In the genomic region with DNA sequence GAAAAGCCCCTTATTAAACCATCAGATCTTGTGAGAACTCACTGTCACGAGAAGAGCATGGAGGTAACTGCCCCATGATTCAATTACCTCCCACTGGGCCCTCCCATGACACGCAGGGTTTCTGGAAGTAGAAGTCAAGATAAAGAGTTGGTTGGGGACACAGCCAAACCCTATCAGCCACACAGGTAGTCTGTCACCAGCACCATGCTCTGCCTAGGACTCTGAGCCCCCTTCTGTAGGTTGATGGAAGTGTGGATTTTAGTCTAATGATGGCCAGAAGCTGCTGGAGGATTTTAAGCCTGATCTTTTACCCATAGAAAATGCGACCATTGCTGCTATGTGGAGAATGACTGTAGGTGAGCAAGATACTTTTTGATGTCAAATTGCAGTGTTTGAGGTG, we compare ENCODE assay signal across 12 cellular contexts.
DNase-seq lines count a peak whose midpoint lies in the region; ATAC-seq and TF ChIP-seq lines count a peak whose summit lies in the region.
"Had no signal": no experiment of that assay in that cellular context is flagged by ENCODE, and none has a peak within 500 bp of the region (broad histone marks: within the 10 kb centered on the region; RNA-seq: fewer than 3 reads in every experiment).

No MANE protein-coding gene starts in this region.

- H3K9me3 ChIP-seq in tibial nerve = no peaks in the 10 kb centered on the region
- H3K9me3 ChIP-seq: left lung had no signal

- peaks cover 78% of the 10 kb centered on the region for H3K4me1 Mint-ChIP-seq in activated naive CD4-positive, alpha-beta T cell treated with anti-CD3 and anti-CD28 coated beads, Interleukin-2, amount 10 ng/mL, durations not matched to agents 7 days and 5 days
- peaks cover 69% of the 10 kb centered on the region for H3K4me1 Mint-ChIP-seq in activated naive CD8-positive, alpha-beta T cell treated with anti-CD3 and anti-CD28 coated beads for 36 hours

- 88 to 90% methylated on average over 3 of the region's 3 CpGs for WGBS in tibial nerve, 2 donors

- no peak overlapping the region for H3K4me3 ChIP-seq in tibial nerve
- H3K4me3 ChIP-seq: left lung had no signal

- no peak overlapping the region for H3K4me3 Mint-ChIP-seq in activated naive CD4-positive, alpha-beta T cell treated with anti-CD3 and anti-CD28 coated beads, Interleukin-2, amount 10 ng/mL, durations not matched to agents 7 days and 5 days
- H3K4me3 Mint-ChIP-seq in activated naive CD8-positive, alpha-beta T cell treated with anti-CD3 and anti-CD28 coated beads for 36 hours = no peak overlapping the region

- no peaks in the 10 kb centered on the region for H3K27me3 Mint-ChIP-seq in activated naive CD4-positive, alpha-beta T cell treated with anti-CD3 and anti-CD28 coated beads, Interleukin-2, amount 10 ng/mL, durations not matched to agents 7 days and 5 days
- H3K27me3 Mint-ChIP-seq in activated naive CD8-positive, alpha-beta T cell treated with anti-CD3 and anti-CD28 coated beads for 36 hours = no peaks in the 10 kb centered on the region

- H3K27me3 ChIP-seq in layer of hippocampus (ENCODE audit: control insufficient read depth, insufficient read depth, low read length) (no peaks in the 10 kb centered on the region), tibial nerve (no peaks in the 10 kb centered on the region)
- H3K27me3 ChIP-seq: left lung had no signal

- H3K27ac ChIP-seq in layer of hippocampus (ENCODE audit: low read depth, low read length) (peak overlapping the region; percentile 23), tibial nerve (peak overlapping the region in 3 of 4 donors; percentile 75 to 86 (median 79))

- peaks cover 0 to 11% (median 0%) of the 10 kb centered on the region in 3 donors for H3K36me3 ChIP-seq in tibial nerve

- TF ChIP-seq EP300 in tibial nerve (IDR thresholded peaks at IDR 0.05) = no peak

- peaks cover 7% of the 10 kb centered on the region for H3K9me3 Mint-ChIP-seq in activated naive CD4-positive, alpha-beta T cell treated with anti-CD3 and anti-CD28 coated beads, Interleukin-2, amount 10 ng/mL, durations not matched to agents 7 days and 5 days
- peaks cover 6% of the 10 kb centered on the region for H3K9me3 Mint-ChIP-seq in activated naive CD8-positive, alpha-beta T cell treated with anti-CD3 and anti-CD28 coated beads for 36 hours

- DNase-seq in activated naive CD4-positive, alpha-beta T cell treated with anti-CD3 and anti-CD28 coated beads, Interleukin-2, amount 10 ng/mL, durations not matched to agents 7 days and 5 days = no peak
- no peak for DNase-seq in activated naive CD4-positive, alpha-beta T cell treated with Interleukin-2 at 50 U/mL for 16 hours
- DNase-seq in activated naive CD8-positive, alpha-beta T cell treated with anti-CD3 and anti-CD28 coated beads for 36 hours = no peak
- DNase-seq in tibial nerve (ENCODE audit: low spot score in 2 of 2) = no peak
- DNase-seq in NCI-H510A treated with DMSO at 0.1 percent for 48 hours (lab: John Stamatoyannopoulos, UW) = no peak
- no peak for DNase-seq in NCI-H82 (lab: John Stamatoyannopoulos, UW)
- DNase-seq: effector CD8-positive, alpha-beta T cell; head of caudate nucleus; left lung had no signal

- CTCF ChIA-PET in activated naive CD4-positive, alpha-beta T cell treated with anti-CD3 and anti-CD28 coated beads, Interleukin-2, amount 10 ng/mL, durations not matched to agents 7 days and 5 days (lab: Charles Lee) = no interaction called here

- peak overlapping the region; percentile 95 for H3K27ac Mint-ChIP-seq in activated naive CD4-positive, alpha-beta T cell treated with anti-CD3 and anti-CD28 coated beads, Interleukin-2, amount 10 ng/mL, durations not matched to agents 7 days and 5 days
- peak overlapping the region; percentile 75 for H3K27ac Mint-ChIP-seq in activated naive CD8-positive, alpha-beta T cell treated with anti-CD3 and anti-CD28 coated beads for 36 hours

- TF ChIP-seq CTCF in tibial nerve (IDR thresholded peaks at IDR 0.05) = no peak

- peaks cover 4 to 82% (median 36%) of the 10 kb centered on the region in 4 donors for H3K4me1 ChIP-seq in tibial nerve

- no peak for TF ChIP-seq POLR2A in tibial nerve (IDR thresholded peaks at IDR 0.05)

- no peak for ATAC-seq in HG03280 (IDR thresholded peaks at IDR 0.05; ENCODE audit: unreplicated experiment)
- ATAC-seq: left lung, Panc1 had no signal

- peaks cover 75% of the 10 kb centered on the region for H3K36me3 Mint-ChIP-seq in activated naive CD4-positive, alpha-beta T cell treated with anti-CD3 and anti-CD28 coated beads, Interleukin-2, amount 10 ng/mL, durations not matched to agents 7 days and 5 days
- H3K36me3 Mint-ChIP-seq in activated naive CD8-positive, alpha-beta T cell treated with anti-CD3 and anti-CD28 coated beads for 36 hours = peaks cover 62% of the 10 kb centered on the region
